Comparison of ENCODE assay signal across 20 cellular contexts in genomic region chr3:170309044-170309443, GRCh38.
"Had no signal": no experiment of that assay in that cellular context is flagged by ENCODE, and none has a peak within 500 bp of the region (broad histone marks: within the 10 kb centered on the region; RNA-seq: fewer than 3 reads in every experiment).

No MANE protein-coding gene starts in this region.

- H3K4me3 Mint-ChIP-seq: activated T-cell treated with anti-CD3 and anti-CD28 coated beads, Interleukin-2, amount 50 U/mL, for 24 hours; activated T-helper 17 cell treated with anti-CD3 and anti-CD28 coated beads, Interleukin-2, amount 50 U/mL, for 72 hours; memory B cell; nephron; stimulated activated naive B cell treated with anti-CD40 and anti-IgM and Interleukin-4, amounts not matched to agents 10 μg/mL and 1 μg/mL and 100 μg/mL, for 72 hours had no signal

- H3K36me3 Mint-ChIP-seq: activated naive CD4-positive, alpha-beta T cell treated with anti-CD3 and anti-CD28 coated beads, Interleukin-2, amount 50 U/mL, for 72 hours; memory B cell; stimulated activated naive B cell treated with anti-CD40 and anti-IgM and Interleukin-4, amounts not matched to agents 10 μg/mL and 1 μg/mL and 100 μg/mL, for 72 hours had no signal

- H3K27ac ChIP-seq: adrenal gland, dorsolateral prefrontal cortex, neutrophil, ovary, prostate gland, transverse colon had no signal

- H3K4me1 Mint-ChIP-seq: activated T-helper 17 cell treated with anti-CD3 and anti-CD28 coated beads, Interleukin-2, amount 50 U/mL, for 72 hours; memory B cell had no signal

- H3K9me3 Mint-ChIP-seq: activated naive CD4-positive, alpha-beta T cell treated with anti-CD3 and anti-CD28 coated beads, Interleukin-2, amount 50 U/mL, for 72 hours; activated T-cell treated with anti-CD3 and anti-CD28 coated beads, Interleukin-2, amount 50 U/mL, for 24 hours; activated T-helper 17 cell treated with anti-CD3 and anti-CD28 coated beads, Interleukin-2, amount 50 U/mL, for 72 hours; memory B cell; nephron; stimulated activated naive B cell treated with anti-CD40 and anti-IgM and Interleukin-4, amounts not matched to agents 10 μg/mL and 1 μg/mL and 100 μg/mL, for 72 hours had no signal

- H3K27ac Mint-ChIP-seq: activated naive CD4-positive, alpha-beta T cell treated with anti-CD3 and anti-CD28 coated beads, Interleukin-2, amount 50 U/mL, for 72 hours; activated T-cell treated with anti-CD3 and anti-CD28 coated beads, Interleukin-2, amount 50 U/mL, for 24 hours; activated T-helper 17 cell treated with anti-CD3 and anti-CD28 coated beads, Interleukin-2, amount 50 U/mL, for 72 hours; memory B cell; stimulated activated naive B cell treated with anti-CD40 and anti-IgM and Interleukin-4, amounts not matched to agents 10 μg/mL and 1 μg/mL and 100 μg/mL, for 72 hours had no signal

- ATAC-seq: activated naive CD4-positive, alpha-beta T cell treated with anti-CD3 and anti-CD28 coated beads, Interleukin-2, amount 50 U/mL, for 72 hours; activated T-helper 17 cell treated with anti-CD3 and anti-CD28 coated beads, Interleukin-2, amount 50 U/mL, for 72 hours; left colon; stimulated activated naive B cell treated with anti-CD40 and anti-IgM and Interleukin-4, amounts not matched to agents 10 μg/mL and 1 μg/mL and 100 μg/mL, for 72 hours had no signal

- H3K36me3 ChIP-seq: adrenal gland, neutrophil, ovary, prostate gland, transverse colon had no signal

- H3K27me3 ChIP-seq: adrenal gland, dorsolateral prefrontal cortex, neutrophil, ovary, transverse colon had no signal

- H3K27me3 Mint-ChIP-seq: activated T-cell treated with anti-CD3 and anti-CD28 coated beads, Interleukin-2, amount 50 U/mL, for 24 hours; activated T-helper 17 cell treated with anti-CD3 and anti-CD28 coated beads, Interleukin-2, amount 50 U/mL, for 72 hours; memory B cell; stimulated activated naive B cell treated with anti-CD40 and anti-IgM and Interleukin-4, amounts not matched to agents 10 μg/mL and 1 μg/mL and 100 μg/mL, for 72 hours had no signal

- H3K4me1 ChIP-seq: adrenal gland, prostate gland had no signal

- DNase-seq: activated CD4-positive, alpha-beta T cell treated with anti-CD3 and anti-CD28 coated beads for 1 hour; activated CD4-positive, alpha-beta T cell treated with anti-CD3 and anti-CD28 coated beads, Interleukin-2, amount 50 U/mL, for 4 hours; activated CD8-positive, alpha-beta memory T cell treated with anti-CD3 and anti-CD28 coated beads for 24 hours; activated CD8-positive, alpha-beta memory T cell treated with anti-CD3 and anti-CD28 coated beads, Interleukin-2, amount 50 U/mL, for 4 hours; activated T-cell treated with anti-CD3 and anti-CD28 coated beads, Interleukin-2, amount 50 U/mL, for 24 hours; adrenal gland; central memory CD4-positive, alpha-beta T cell; dorsolateral prefrontal cortex; left colon; ovary; stimulated activated CD4-positive, alpha-beta T cell treated with anti-CD3 and anti-CD28 coated beads, Interleukin-2, amount 100 ng/mL, for 48 hours; stimulated activated CD8-positive, alpha-beta memory T cell treated with anti-CD3 and anti-CD28 coated beads, Interleukin-4, amount 100 ng/mL, for 48 hours; stimulated activated naive B cell treated with anti-CD40 and anti-IgM and Interleukin-4, amounts not matched to agents 10 μg/mL and 1 μg/mL and 100 μg/mL, for 72 hours; transverse colon had no signal

- H3K4me3 ChIP-seq: adrenal gland, dorsolateral prefrontal cortex, ovary, prostate gland, transverse colon had no signal

- H3K9me3 ChIP-seq: adrenal gland, neutrophil, ovary, prostate gland, transverse colon had no signal
